ENCODE assay signal across 1 cellular context in genomic region chr7:102300643-102301211, GRCh38.
TF ChIP-seq lines count a peak whose summit lies in the region.

No MANE protein-coding gene starts in this region.

TF ChIP-seq in GM12878, 131 proteins besides CTCF, POLR2A, EP300 and RAD21:
- TF ChIP-seq POLR2AphosphoS2 (IDR thresholded peaks at IDR 0.05; ENCODE audit: low read depth, low read length) (no peak), RAD51 (IDR thresholded peaks at IDR 0.05) (no peak), RFX5 (IDR thresholded peaks at IDR 0.05; ENCODE audit: low read depth, low read length) (no peak), RELB (IDR thresholded peaks at IDR 0.05; ENCODE audit: low read depth) (no peak), ZNF687 (IDR thresholded peaks at IDR 0.05) (no peak), REST (IDR thresholded peaks at IDR 0.05; ENCODE audit: low read depth, low read length) (no peak), ZBTB33 (IDR thresholded peaks at IDR 0.05) (no peak), NBN (IDR thresholded peaks at IDR 0.05) (no peak), GABPA (IDR thresholded peaks at IDR 0.05; ENCODE audit: low read depth) (no peak), NR2C1 (IDR thresholded peaks at IDR 0.05) (no peak), IKZF1 (conservative IDR thresholded peaks at IDR 0.05) (no peak), ZSCAN29 (IDR thresholded peaks at IDR 0.05) (no peak), STAT1 (conservative IDR thresholded peaks at IDR 0.05) (no peak), NFYA (IDR thresholded peaks at IDR 0.05; ENCODE audit: borderline replicate concordance, low read depth, low read length) (no peak), GATAD2B (conservative IDR thresholded peaks at IDR 0.05; ENCODE audit: low read depth) (no peak), USF1 (IDR thresholded peaks at IDR 0.05; ENCODE audit: borderline replicate concordance, extremely low read length, insufficient read depth, low read depth, low read length) (no peak), MYB (IDR thresholded peaks at IDR 0.05; ENCODE audit: borderline replicate concordance, low read depth, low read length) (no peak), ELK1 (IDR thresholded peaks at IDR 0.05; ENCODE audit: low read depth, low read length) (no peak)
